In the genomic region with DNA sequence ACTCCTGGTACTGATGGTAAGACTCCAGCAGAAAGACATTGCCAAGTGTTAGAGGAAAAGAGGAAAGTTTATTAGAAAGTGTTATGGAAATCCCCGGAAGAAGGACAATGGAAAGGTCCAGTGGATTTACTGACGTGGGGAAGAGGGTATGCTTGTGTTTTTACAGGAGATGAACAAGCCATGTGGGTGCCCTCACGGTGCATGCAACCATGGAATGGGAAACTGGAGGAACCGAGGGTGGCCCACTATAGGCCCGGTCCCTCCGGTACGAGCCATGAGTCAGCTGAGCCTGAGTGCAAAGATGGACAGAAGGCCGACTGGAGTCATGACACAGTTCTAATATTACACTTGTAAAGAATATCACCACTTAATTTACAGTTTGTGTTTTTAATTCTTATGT, we compare ENCODE assay signal across 28 cellular contexts.
"Had no signal": no experiment of that assay in that cellular context is flagged by ENCODE, and none has a peak within 500 bp of the region (broad histone marks: within the 10 kb centered on the region; RNA-seq: fewer than 3 reads in every experiment).

No MANE protein-coding gene starts in this region.

- H3K4me3 Mint-ChIP-seq: activated CD8-positive, alpha-beta T cell treated with anti-CD3 and anti-CD28 coated beads for 36 hours; activated naive CD8-positive, alpha-beta T cell treated with anti-CD3 and anti-CD28 coated beads for 36 hours; activated naive CD8-positive, alpha-beta T cell treated with anti-CD3 and anti-CD28 coated beads, Interleukin-2, amount 50 U/mL, for 24 hours; activated T-cell treated with anti-CD3 and anti-CD28 coated beads, Interleukin-2, amount 50 U/mL, for 4 hours; activated T-helper 17 cell treated with anti-CD3 and anti-CD28 coated beads, Interleukin-2, amount 50 U/mL, for 72 hours; T-helper 17 cell; T-helper 2 cell treated with Interferon-gamma antibody and Interleukin-4, amounts not matched to agents 5 μg/mL and 100 μg/mL, for 36 hours; WTC11 had no signal

- H3K36me3 Mint-ChIP-seq: activated naive CD8-positive, alpha-beta T cell treated with anti-CD3 and anti-CD28 coated beads for 36 hours had no signal

- H3K4me3 ChIP-seq: adrenal gland, body of pancreas, esophagus squamous epithelium had no signal

- H3K27me3 ChIP-seq: body of pancreas, esophagus squamous epithelium had no signal

- H3K27ac ChIP-seq: adrenal gland, body of pancreas, epithelial cell of prostate, esophagus squamous epithelium had no signal

- H3K36me3 ChIP-seq: adrenal gland, esophagus squamous epithelium had no signal

- H3K27me3 Mint-ChIP-seq: activated CD8-positive, alpha-beta T cell treated with anti-CD3 and anti-CD28 coated beads for 36 hours; activated naive CD8-positive, alpha-beta T cell treated with anti-CD3 and anti-CD28 coated beads for 36 hours; activated naive CD8-positive, alpha-beta T cell treated with anti-CD3 and anti-CD28 coated beads, Interleukin-2, amount 50 U/mL, for 24 hours; activated T-helper 17 cell treated with anti-CD3 and anti-CD28 coated beads, Interleukin-2, amount 50 U/mL, for 72 hours; T-helper 17 cell had no signal

- H3K4me1 Mint-ChIP-seq: activated naive CD8-positive, alpha-beta T cell treated with anti-CD3 and anti-CD28 coated beads for 36 hours; activated naive CD8-positive, alpha-beta T cell treated with anti-CD3 and anti-CD28 coated beads, Interleukin-2, amount 50 U/mL, for 24 hours; activated T-helper 17 cell treated with anti-CD3 and anti-CD28 coated beads, Interleukin-2, amount 50 U/mL, for 72 hours; T-helper 17 cell had no signal

- H3K4me1 ChIP-seq: adrenal gland, body of pancreas, esophagus squamous epithelium had no signal

- ATAC-seq: activated CD8-positive, alpha-beta T cell treated with anti-CD3 and anti-CD28 coated beads for 36 hours; activated naive CD8-positive, alpha-beta T cell treated with anti-CD3 and anti-CD28 coated beads, Interleukin-2, amount 50 U/mL, for 24 hours; activated T-cell treated with anti-CD3 and anti-CD28 coated beads, Interleukin-2, amount 50 U/mL, for 4 hours; activated T-helper 17 cell treated with anti-CD3 and anti-CD28 coated beads, Interleukin-2, amount 50 U/mL, for 72 hours; body of pancreas; T-helper 17 cell; WTC11 had no signal

- H3K27ac Mint-ChIP-seq: activated CD8-positive, alpha-beta T cell treated with anti-CD3 and anti-CD28 coated beads for 36 hours; activated naive CD8-positive, alpha-beta T cell treated with anti-CD3 and anti-CD28 coated beads for 36 hours; activated naive CD8-positive, alpha-beta T cell treated with anti-CD3 and anti-CD28 coated beads, Interleukin-2, amount 50 U/mL, for 24 hours; activated T-helper 17 cell treated with anti-CD3 and anti-CD28 coated beads, Interleukin-2, amount 50 U/mL, for 72 hours; T-helper 17 cell; T-helper 2 cell treated with Interferon-gamma antibody and Interleukin-4, amounts not matched to agents 5 μg/mL and 100 μg/mL, for 36 hours; WTC11 had no signal

- H3K9me3 Mint-ChIP-seq: activated CD8-positive, alpha-beta T cell treated with anti-CD3 and anti-CD28 coated beads for 36 hours; activated naive CD8-positive, alpha-beta T cell treated with anti-CD3 and anti-CD28 coated beads for 36 hours; activated naive CD8-positive, alpha-beta T cell treated with anti-CD3 and anti-CD28 coated beads, Interleukin-2, amount 50 U/mL, for 24 hours; activated T-cell treated with anti-CD3 and anti-CD28 coated beads, Interleukin-2, amount 50 U/mL, for 4 hours; activated T-helper 17 cell treated with anti-CD3 and anti-CD28 coated beads, Interleukin-2, amount 50 U/mL, for 72 hours; T-helper 2 cell treated with Interferon-gamma antibody and Interleukin-4, amounts not matched to agents 5 μg/mL and 100 μg/mL, for 36 hours had no signal

- H3K9me3 ChIP-seq: adrenal gland, body of pancreas, esophagus squamous epithelium had no signal

- DNase-seq: activated CD4-positive, alpha-beta T cell treated with anti-CD3 and anti-CD28 coated beads for 1 hour; activated CD4-positive, alpha-beta T cell treated with anti-CD3 and anti-CD28 coated beads for 4 hours; activated CD4-positive, alpha-beta T cell treated with anti-CD3 and anti-CD28 coated beads, Interleukin-2, amount 50 U/mL, for 1 hour; activated CD4-positive, alpha-beta T cell treated with anti-CD3 and anti-CD28 coated beads, Interleukin-2, amount 50 U/mL, for 48 hours; activated CD8-positive, alpha-beta memory T cell treated with anti-CD3 and anti-CD28 coated beads for 24 hours; activated CD8-positive, alpha-beta T cell treated with anti-CD3 and anti-CD28 coated beads for 36 hours; activated effector memory CD4-positive, alpha-beta T cell treated with Interleukin-2 at 50 U/mL for 16 hours; activated gamma-delta T cell treated with Interleukin-2 at 50 U/mL for 16 hours; activated naive CD4-positive, alpha-beta T cell treated with anti-CD3 and anti-CD28 coated beads, Interleukin-2, amount 50 U/mL, for 16 hours; activated naive CD4-positive, alpha-beta T cell treated with Interleukin-2 at 50 U/mL for 16 hours; activated naive CD8-positive, alpha-beta T cell treated with anti-CD3 and anti-CD28 coated beads for 36 hours; activated naive CD8-positive, alpha-beta T cell treated with anti-CD3 and anti-CD28 coated beads, Interleukin-2, amount 50 U/mL, for 24 hours; activated T-cell treated with anti-CD3 and anti-CD28 coated beads, Interleukin-2, amount 50 U/mL, for 4 hours; adrenal gland; amygdala; aorta; body of pancreas; caudate nucleus; effector CD8-positive, alpha-beta T cell; esophagus squamous epithelium; head of caudate nucleus; T-helper 1 cell; T-helper 17 cell; T1000 had no signal
